In genomic region chr22:39471421-39472141, GRCh38 we compare ENCODE assay signal across 1 cellular context.
TF ChIP-seq lines count a peak whose summit lies in the region.

No MANE protein-coding gene starts in this region.

TF ChIP-seq in GM23338, 12 proteins besides CTCF, POLR2A, EP300 and RAD21 (continued from another document):
- no peak for TF ChIP-seq ZNF462 (CRISPR knock-in tag; IDR thresholded peaks at IDR 0.05)
TF ChIP-seq in GM23338: peak in this region for 0.
